In genomic region chr4:22500128-22500611, GRCh38 we compare ENCODE assay signal across 13 cellular contexts. TPM values are rescaled to one million over a fixed set of nuclear protein-coding genes. Genes with fewer than 3 reads are reported as not detected.
A peak's percentile ranks its signal among the peaks of the same experiment; 100 is the strongest.
DNase-seq lines count a peak whose midpoint lies in the region; ATAC-seq, FAIRE-seq and TF ChIP-seq lines count a peak whose summit lies in the region.
"Had no signal": no experiment of that assay in that cellular context is flagged by ENCODE, and none has a peak within 500 bp of the region (broad histone marks: within the 10 kb centered on the region; RNA-seq: fewer than 3 reads in every experiment).

No MANE protein-coding gene starts in this region.

- peaks cover 32% of the 10 kb centered on the region for H3F3A ChIP-seq in PC-9 (ENCODE audit: insufficient read depth, low read depth)

- H3K27me3 ChIP-seq in PC-9 (ENCODE audit: insufficient read depth, low read depth) = no peaks in the 10 kb centered on the region

- no peak overlapping the region; the same call in 1 of the 2 replicates for H3K4me3 ChIP-seq in PC-9
- peak overlapping the region in 1 of 2 donors; percentile 7 for H3K4me3 ChIP-seq in kidney (ENCODE audit: low read length in 2 of 2)
- H3K4me3 ChIP-seq: K562 had no signal

- POLR2A ChIA-PET in PC-9 (lab: Charles Lee; ENCODE audit: unreplicated experiment) = interaction anchor here (0.5 to 0.7 kb wide), 2 partner anchors 15 to 25 kb away, joined by 3 to 7 read pairs; no protein-coding TSS in a partner anchor

- no peak overlapping the region for H2AFZ ChIP-seq in PC-9

- BruUV-seq in PC-9 (replicated peaks; lab: Mats Ljungman, UMichigan) = no TSS peak

- no peak for ATAC-seq in GM19397 (IDR thresholded peaks at IDR 0.05; ENCODE audit: unreplicated experiment)
- ATAC-seq: K562 had no signal

- CTCF ChIA-PET in PC-9 (lab: Charles Lee) = interaction anchor here (1.2 kb wide), 1 partner anchor 15 kb away, joined by 4 read pairs; no protein-coding TSS in a partner anchor

- H3K9me3 ChIP-seq in PC-9 (ENCODE audit: insufficient read depth, low read depth) (no peaks in the 10 kb centered on the region), kidney (ENCODE audit: control insufficient read depth in 1 of 2, low read length in 2 of 2) (no peaks in the 10 kb centered on the region)

- intact Hi-C loops in PC-9 (cut with micrococcal nuclease; ENCODE audit: unreplicated experiment) (loop anchor here (1.0 kb wide), 1 partner anchor 14 kb away; no protein-coding TSS in a partner anchor), kidney (cut with DNase I) (no loop called here)

- H3K79me2 ChIP-seq in PC-9 (ENCODE audit: low read depth) = peaks cover 73% of the 10 kb centered on the region

- peak; percentile 35 for DNase-seq in COLO668 (lab: John Stamatoyannopoulos, UW; ENCODE audit: unreplicated experiment)
- peak; percentile 61 for DNase-seq in NCI-H1105 (lab: John Stamatoyannopoulos, UW)
- peak; percentile 58 to 94 for DNase-seq in PC-9
- DNase-seq in kidney = no peak
- no peak for DNase-seq in OCI-M1 (lab: John Stamatoyannopoulos, UW)
- DNase-seq in kidney glomerular epithelial cell (lab: John Stamatoyannopoulos, UW) = no peak
- DNase-seq in HUDEP-2 (lab: John Stamatoyannopoulos, UW; ENCODE audit: unreplicated experiment in 76 of 76) = no peak
- DNase-seq: activated CD4-positive, alpha-beta T cell treated with anti-CD3 and anti-CD28 coated beads, Interleukin-2, amount 50 U/mL, for 1 hour; occipital lobe; SHP77 had no signal

- TF ChIP-seq CTCF in PC-9 (conservative IDR thresholded peaks at IDR 0.05) (no peak), kidney (IDR thresholded peaks at IDR 0.05; ENCODE audit: borderline replicate concordance, extremely low read depth, insufficient read depth) (no peak)

- no peak for FAIRE-seq in kidney (lab: Jason Lieb, UNC)
- FAIRE-seq: endometrium, K562 had no signal

- H3K36me3 ChIP-seq in PC-9 (ENCODE audit: low read depth) = no peaks in the 10 kb centered on the region
- H3K36me3 ChIP-seq in kidney (ENCODE audit: control insufficient read depth in 1 of 2, insufficient read depth in 2 of 2, low read length in 2 of 2) = no peaks in the 10 kb centered on the region

- no peaks in the 10 kb centered on the region; the same call in none of the 2 replicates for H3K4me1 ChIP-seq in PC-9 (replicated peaks; ENCODE audit: insufficient read depth)
- peaks cover 4 to 16% of the 10 kb centered on the region in 2 donors for H3K4me1 ChIP-seq in kidney (ENCODE audit: control insufficient read depth in 1 of 2, insufficient read depth in 1 of 2, low read depth in 1 of 2, low read length in 2 of 2)

- H3K9ac ChIP-seq in kidney (ENCODE audit: low read length in 2 of 2) = no peak overlapping the region

- no peaks in the 10 kb centered on the region for H3K9me2 ChIP-seq in PC-9 (ENCODE audit: insufficient read depth)

- H3K27ac ChIP-seq in PC-9 (no peak overlapping the region), kidney (ENCODE audit: low read depth in 2 of 2, low read length in 2 of 2) (peak overlapping the region; percentile 48 to 55)

- no peak overlapping the region for H3K4me2 ChIP-seq in PC-9

- H4K20me1 ChIP-seq in PC-9 (ENCODE audit: insufficient read depth) = no peaks in the 10 kb centered on the region

RNA-seq across cellular contexts. Expression of gene ADGRA3, which starts 15.7 kb away (rescaled TPM):
- total RNA-seq in PC-9 (2021) (40.5 and 51.6 TPM in 2 replicates), kidney (28.7 TPM)
- polyA plus RNA-seq in kidney (ENCODE audit: insufficient read depth, low read depth, low replicate concordance) = 8.2 TPM

Comparison
In these comparisons a context has a peak if more than half of its experiments do, and no peak if none do; other contexts are left out.
1. DNase-seq: peak in COLO668 (single experiment), NCI-H1105 (single experiment) and PC-9 (2 of 2); none in kidney (single experiment), OCI-M1 (single experiment), kidney glomerular epithelial cell (single experiment) and HUDEP-2 (0 of 76).